In the genomic region with DNA sequence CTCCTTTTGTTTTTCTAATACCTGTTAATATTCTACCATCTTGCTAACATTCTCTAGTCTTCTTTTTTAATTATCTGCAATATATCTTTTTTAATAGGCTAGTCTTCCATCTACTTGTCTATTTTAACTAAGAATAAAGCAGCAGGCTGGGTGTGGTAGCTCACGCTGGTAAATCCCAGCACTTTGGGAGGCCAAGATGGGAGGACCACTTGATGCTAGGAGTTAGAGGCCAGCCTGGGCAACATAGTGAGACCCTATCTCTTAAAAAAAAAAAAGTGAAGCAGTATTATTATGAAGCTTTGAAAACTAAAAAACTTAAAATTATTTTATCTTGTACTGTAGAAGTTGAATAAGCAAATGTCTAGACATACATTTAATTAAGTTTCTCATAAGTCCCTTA, we compare ENCODE assay signal across 1 cellular context.
TF ChIP-seq lines count a peak whose summit lies in the region.

No MANE protein-coding gene starts in this region.

TF ChIP-seq in K562, 482 proteins besides CTCF, POLR2A, EP300 and RAD21:
- TF ChIP-seq, protein P1, sequence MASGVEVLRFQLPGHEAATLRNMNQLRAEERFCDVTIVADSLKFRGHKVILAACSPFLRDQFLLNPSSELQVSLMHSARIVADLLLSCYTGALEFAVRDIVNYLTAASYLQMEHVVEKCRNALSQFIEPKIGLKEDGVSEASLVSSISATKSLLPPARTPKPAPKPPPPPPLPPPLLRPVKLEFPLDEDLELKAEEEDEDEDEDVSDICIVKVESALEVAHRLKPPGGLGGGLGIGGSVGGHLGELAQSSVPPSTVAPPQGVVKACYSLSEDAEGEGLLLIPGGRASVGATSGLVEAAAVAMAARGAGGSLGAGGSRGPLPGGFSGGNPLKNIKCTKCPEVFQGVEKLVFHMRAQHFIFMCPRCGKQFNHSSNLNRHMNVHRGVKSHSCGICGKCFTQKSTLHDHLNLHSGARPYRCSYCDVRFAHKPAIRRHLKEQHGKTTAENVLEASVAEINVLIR (CRISPR knock-in tag; IDR thresholded peaks at IDR 0.05), result no peak
- TF ChIP-seq NR2C2 (CRISPR knock-in tag; IDR thresholded peaks at IDR 0.05) (no peak), NR2C2 (tag; IDR thresholded peaks at IDR 0.05) (no peak), RBM25 (IDR thresholded peaks at IDR 0.05; ENCODE audit: low read depth, low read length, severe bottlenecking) (peak; percentile 55), POU5F1 (IDR thresholded peaks at IDR 0.05; ENCODE audit: borderline replicate concordance, low read depth, low read length, partially characterized antibody) (no peak), ZNF644 (tag; IDR thresholded peaks at IDR 0.05; ENCODE audit: low read depth) (no peak), RCOR1 (IDR thresholded peaks at IDR 0.05; ENCODE audit: borderline replicate concordance in 1 of 2, low read depth in 2 of 2, low read length in 2 of 2) (no peak), POLR2G (IDR thresholded peaks at IDR 0.05; ENCODE audit: low read depth, low read length) (no peak), ZNF121 (CRISPR knock-in tag; conservative IDR thresholded peaks at IDR 0.05) (peak; percentile 79), MEF2A (IDR thresholded peaks at IDR 0.05; ENCODE audit: control insufficient read depth, low read depth, low read length) (no peak), ZNF23 (CRISPR knock-in tag; IDR thresholded peaks at IDR 0.05) (no peak), TAF1 (IDR thresholded peaks at IDR 0.05; ENCODE audit: control insufficient read depth, extremely low read depth, insufficient read depth, low read length, severe bottlenecking) (no peak)
- TF ChIP-seq, protein P2, sequence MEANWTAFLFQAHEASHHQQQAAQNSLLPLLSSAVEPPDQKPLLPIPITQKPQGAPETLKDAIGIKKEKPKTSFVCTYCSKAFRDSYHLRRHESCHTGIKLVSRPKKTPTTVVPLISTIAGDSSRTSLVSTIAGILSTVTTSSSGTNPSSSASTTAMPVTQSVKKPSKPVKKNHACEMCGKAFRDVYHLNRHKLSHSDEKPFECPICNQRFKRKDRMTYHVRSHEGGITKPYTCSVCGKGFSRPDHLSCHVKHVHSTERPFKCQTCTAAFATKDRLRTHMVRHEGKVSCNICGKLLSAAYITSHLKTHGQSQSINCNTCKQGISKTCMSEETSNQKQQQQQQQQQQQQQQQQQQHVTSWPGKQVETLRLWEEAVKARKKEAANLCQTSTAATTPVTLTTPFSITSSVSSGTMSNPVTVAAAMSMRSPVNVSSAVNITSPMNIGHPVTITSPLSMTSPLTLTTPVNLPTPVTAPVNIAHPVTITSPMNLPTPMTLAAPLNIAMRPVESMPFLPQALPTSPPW (CRISPR knock-in tag; IDR thresholded peaks at IDR 0.05), result no peak
- TF ChIP-seq, protein P3, sequence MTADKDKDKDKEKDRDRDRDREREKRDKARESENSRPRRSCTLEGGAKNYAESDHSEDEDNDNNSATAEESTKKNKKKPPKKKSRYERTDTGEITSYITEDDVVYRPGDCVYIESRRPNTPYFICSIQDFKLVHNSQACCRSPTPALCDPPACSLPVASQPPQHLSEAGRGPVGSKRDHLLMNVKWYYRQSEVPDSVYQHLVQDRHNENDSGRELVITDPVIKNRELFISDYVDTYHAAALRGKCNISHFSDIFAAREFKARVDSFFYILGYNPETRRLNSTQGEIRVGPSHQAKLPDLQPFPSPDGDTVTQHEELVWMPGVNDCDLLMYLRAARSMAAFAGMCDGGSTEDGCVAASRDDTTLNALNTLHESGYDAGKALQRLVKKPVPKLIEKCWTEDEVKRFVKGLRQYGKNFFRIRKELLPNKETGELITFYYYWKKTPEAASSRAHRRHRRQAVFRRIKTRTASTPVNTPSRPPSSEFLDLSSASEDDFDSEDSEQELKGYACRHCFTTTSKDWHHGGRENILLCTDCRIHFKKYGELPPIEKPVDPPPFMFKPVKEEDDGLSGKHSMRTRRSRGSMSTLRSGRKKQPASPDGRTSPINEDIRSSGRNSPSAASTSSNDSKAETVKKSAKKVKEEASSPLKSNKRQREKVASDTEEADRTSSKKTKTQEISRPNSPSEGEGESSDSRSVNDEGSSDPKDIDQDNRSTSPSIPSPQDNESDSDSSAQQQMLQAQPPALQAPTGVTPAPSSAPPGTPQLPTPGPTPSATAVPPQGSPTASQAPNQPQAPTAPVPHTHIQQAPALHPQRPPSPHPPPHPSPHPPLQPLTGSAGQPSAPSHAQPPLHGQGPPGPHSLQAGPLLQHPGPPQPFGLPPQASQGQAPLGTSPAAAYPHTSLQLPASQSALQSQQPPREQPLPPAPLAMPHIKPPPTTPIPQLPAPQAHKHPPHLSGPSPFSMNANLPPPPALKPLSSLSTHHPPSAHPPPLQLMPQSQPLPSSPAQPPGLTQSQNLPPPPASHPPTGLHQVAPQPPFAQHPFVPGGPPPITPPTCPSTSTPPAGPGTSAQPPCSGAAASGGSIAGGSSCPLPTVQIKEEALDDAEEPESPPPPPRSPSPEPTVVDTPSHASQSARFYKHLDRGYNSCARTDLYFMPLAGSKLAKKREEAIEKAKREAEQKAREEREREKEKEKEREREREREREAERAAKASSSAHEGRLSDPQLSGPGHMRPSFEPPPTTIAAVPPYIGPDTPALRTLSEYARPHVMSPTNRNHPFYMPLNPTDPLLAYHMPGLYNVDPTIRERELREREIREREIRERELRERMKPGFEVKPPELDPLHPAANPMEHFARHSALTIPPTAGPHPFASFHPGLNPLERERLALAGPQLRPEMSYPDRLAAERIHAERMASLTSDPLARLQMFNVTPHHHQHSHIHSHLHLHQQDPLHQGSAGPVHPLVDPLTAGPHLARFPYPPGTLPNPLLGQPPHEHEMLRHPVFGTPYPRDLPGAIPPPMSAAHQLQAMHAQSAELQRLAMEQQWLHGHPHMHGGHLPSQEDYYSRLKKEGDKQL (CRISPR knock-in tag; IDR thresholded peaks at IDR 0.05; ENCODE audit: borderline replicate concordance), result no peak
- TF ChIP-seq, protein P4, sequence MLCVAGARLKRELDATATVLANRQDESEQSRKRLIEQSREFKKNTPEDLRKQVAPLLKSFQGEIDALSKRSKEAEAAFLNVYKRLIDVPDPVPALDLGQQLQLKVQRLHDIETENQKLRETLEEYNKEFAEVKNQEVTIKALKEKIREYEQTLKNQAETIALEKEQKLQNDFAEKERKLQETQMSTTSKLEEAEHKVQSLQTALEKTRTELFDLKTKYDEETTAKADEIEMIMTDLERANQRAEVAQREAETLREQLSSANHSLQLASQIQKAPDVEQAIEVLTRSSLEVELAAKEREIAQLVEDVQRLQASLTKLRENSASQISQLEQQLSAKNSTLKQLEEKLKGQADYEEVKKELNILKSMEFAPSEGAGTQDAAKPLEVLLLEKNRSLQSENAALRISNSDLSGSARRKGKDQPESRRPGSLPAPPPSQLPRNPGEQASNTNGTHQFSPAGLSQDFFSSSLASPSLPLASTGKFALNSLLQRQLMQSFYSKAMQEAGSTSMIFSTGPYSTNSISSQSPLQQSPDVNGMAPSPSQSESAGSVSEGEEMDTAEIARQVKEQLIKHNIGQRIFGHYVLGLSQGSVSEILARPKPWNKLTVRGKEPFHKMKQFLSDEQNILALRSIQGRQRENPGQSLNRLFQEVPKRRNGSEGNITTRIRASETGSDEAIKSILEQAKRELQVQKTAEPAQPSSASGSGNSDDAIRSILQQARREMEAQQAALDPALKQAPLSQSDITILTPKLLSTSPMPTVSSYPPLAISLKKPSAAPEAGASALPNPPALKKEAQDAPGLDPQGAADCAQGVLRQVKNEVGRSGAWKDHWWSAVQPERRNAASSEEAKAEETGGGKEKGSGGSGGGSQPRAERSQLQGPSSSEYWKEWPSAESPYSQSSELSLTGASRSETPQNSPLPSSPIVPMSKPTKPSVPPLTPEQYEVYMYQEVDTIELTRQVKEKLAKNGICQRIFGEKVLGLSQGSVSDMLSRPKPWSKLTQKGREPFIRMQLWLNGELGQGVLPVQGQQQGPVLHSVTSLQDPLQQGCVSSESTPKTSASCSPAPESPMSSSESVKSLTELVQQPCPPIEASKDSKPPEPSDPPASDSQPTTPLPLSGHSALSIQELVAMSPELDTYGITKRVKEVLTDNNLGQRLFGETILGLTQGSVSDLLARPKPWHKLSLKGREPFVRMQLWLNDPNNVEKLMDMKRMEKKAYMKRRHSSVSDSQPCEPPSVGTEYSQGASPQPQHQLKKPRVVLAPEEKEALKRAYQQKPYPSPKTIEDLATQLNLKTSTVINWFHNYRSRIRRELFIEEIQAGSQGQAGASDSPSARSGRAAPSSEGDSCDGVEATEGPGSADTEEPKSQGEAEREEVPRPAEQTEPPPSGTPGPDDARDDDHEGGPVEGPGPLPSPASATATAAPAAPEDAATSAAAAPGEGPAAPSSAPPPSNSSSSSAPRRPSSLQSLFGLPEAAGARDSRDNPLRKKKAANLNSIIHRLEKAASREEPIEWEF (CRISPR knock-in tag; IDR thresholded peaks at IDR 0.05), result no peak
- TF ChIP-seq, protein P5, sequence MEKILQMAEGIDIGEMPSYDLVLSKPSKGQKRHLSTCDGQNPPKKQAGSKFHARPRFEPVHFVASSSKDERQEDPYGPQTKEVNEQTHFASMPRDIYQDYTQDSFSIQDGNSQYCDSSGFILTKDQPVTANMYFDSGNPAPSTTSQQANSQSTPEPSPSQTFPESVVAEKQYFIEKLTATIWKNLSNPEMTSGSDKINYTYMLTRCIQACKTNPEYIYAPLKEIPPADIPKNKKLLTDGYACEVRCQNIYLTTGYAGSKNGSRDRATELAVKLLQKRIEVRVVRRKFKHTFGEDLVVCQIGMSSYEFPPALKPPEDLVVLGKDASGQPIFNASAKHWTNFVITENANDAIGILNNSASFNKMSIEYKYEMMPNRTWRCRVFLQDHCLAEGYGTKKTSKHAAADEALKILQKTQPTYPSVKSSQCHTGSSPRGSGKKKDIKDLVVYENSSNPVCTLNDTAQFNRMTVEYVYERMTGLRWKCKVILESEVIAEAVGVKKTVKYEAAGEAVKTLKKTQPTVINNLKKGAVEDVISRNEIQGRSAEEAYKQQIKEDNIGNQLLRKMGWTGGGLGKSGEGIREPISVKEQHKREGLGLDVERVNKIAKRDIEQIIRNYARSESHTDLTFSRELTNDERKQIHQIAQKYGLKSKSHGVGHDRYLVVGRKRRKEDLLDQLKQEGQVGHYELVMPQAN (IDR thresholded peaks at IDR 0.05; ENCODE audit: borderline replicate concordance), result no peak
- TF ChIP-seq, protein P6, sequence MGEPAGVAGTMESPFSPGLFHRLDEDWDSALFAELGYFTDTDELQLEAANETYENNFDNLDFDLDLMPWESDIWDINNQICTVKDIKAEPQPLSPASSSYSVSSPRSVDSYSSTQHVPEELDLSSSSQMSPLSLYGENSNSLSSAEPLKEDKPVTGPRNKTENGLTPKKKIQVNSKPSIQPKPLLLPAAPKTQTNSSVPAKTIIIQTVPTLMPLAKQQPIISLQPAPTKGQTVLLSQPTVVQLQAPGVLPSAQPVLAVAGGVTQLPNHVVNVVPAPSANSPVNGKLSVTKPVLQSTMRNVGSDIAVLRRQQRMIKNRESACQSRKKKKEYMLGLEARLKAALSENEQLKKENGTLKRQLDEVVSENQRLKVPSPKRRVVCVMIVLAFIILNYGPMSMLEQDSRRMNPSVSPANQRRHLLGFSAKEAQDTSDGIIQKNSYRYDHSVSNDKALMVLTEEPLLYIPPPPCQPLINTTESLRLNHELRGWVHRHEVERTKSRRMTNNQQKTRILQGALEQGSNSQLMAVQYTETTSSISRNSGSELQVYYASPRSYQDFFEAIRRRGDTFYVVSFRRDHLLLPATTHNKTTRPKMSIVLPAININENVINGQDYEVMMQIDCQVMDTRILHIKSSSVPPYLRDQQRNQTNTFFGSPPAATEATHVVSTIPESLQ (CRISPR knock-in tag; IDR thresholded peaks at IDR 0.05), result no peak
